ENCODE assay signal across 1 cellular context in the genomic region with DNA sequence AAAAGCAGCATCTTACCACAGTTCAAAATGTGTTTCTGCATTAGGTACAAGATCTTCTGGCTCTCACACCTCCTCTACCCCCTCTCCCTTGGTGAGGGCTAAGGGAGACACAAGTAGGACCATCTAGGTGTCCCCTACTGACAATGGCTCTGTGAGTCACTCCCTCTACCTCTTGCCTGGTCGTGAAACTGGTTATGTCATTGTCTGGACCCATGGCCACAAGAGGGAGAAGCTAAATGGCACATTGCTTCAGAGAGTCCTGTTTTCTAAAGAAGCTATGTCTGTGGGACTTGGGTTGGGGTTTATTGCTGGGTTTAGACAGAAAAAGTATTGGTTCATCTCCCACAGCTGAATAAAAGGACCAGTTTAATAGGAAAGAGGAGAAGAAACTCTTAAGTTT.
TF ChIP-seq lines count a peak whose summit lies in the region.

No MANE protein-coding gene starts in this region.

TF ChIP-seq in K562, 482 proteins besides CTCF, POLR2A, EP300 and RAD21:
- TF ChIP-seq, protein P1, sequence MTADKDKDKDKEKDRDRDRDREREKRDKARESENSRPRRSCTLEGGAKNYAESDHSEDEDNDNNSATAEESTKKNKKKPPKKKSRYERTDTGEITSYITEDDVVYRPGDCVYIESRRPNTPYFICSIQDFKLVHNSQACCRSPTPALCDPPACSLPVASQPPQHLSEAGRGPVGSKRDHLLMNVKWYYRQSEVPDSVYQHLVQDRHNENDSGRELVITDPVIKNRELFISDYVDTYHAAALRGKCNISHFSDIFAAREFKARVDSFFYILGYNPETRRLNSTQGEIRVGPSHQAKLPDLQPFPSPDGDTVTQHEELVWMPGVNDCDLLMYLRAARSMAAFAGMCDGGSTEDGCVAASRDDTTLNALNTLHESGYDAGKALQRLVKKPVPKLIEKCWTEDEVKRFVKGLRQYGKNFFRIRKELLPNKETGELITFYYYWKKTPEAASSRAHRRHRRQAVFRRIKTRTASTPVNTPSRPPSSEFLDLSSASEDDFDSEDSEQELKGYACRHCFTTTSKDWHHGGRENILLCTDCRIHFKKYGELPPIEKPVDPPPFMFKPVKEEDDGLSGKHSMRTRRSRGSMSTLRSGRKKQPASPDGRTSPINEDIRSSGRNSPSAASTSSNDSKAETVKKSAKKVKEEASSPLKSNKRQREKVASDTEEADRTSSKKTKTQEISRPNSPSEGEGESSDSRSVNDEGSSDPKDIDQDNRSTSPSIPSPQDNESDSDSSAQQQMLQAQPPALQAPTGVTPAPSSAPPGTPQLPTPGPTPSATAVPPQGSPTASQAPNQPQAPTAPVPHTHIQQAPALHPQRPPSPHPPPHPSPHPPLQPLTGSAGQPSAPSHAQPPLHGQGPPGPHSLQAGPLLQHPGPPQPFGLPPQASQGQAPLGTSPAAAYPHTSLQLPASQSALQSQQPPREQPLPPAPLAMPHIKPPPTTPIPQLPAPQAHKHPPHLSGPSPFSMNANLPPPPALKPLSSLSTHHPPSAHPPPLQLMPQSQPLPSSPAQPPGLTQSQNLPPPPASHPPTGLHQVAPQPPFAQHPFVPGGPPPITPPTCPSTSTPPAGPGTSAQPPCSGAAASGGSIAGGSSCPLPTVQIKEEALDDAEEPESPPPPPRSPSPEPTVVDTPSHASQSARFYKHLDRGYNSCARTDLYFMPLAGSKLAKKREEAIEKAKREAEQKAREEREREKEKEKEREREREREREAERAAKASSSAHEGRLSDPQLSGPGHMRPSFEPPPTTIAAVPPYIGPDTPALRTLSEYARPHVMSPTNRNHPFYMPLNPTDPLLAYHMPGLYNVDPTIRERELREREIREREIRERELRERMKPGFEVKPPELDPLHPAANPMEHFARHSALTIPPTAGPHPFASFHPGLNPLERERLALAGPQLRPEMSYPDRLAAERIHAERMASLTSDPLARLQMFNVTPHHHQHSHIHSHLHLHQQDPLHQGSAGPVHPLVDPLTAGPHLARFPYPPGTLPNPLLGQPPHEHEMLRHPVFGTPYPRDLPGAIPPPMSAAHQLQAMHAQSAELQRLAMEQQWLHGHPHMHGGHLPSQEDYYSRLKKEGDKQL (CRISPR knock-in tag; IDR thresholded peaks at IDR 0.05; ENCODE audit: borderline replicate concordance) = no peak
- TF ChIP-seq TCFL5 (CRISPR knock-in tag; conservative IDR thresholded peaks at IDR 0.05) = no peak
- no peak for TF ChIP-seq BACH1 (tag; IDR thresholded peaks at IDR 0.05)
- TF ChIP-seq NBN (IDR thresholded peaks at IDR 0.05; ENCODE audit: low read depth) = no peak
- TF ChIP-seq, protein P2, sequence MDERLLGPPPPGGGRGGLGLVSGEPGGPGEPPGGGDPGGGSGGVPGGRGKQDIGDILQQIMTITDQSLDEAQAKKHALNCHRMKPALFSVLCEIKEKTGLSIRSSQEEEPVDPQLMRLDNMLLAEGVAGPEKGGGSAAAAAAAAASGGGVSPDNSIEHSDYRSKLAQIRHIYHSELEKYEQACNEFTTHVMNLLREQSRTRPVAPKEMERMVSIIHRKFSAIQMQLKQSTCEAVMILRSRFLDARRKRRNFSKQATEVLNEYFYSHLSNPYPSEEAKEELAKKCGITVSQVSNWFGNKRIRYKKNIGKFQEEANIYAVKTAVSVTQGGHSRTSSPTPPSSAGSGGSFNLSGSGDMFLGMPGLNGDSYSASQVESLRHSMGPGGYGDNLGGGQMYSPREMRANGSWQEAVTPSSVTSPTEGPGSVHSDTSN (CRISPR knock-in tag; IDR thresholded peaks at IDR 0.05; ENCODE audit: low read depth) = no peak
- TF ChIP-seq, protein P2 (tag; conservative IDR thresholded peaks at IDR 0.05; ENCODE audit: low read depth) = no peak
- no peak for TF ChIP-seq RBM15 (IDR thresholded peaks at IDR 0.05; ENCODE audit: insufficient read depth, low read length)
- TF ChIP-seq TSC22D4 (tag; IDR thresholded peaks at IDR 0.05) = no peak
- TF ChIP-seq ASH1L (IDR thresholded peaks at IDR 0.05; ENCODE audit: borderline replicate concordance, low read depth, partially characterized antibody) = no peak
- TF ChIP-seq HEY1 (CRISPR knock-in tag; IDR thresholded peaks at IDR 0.05; ENCODE audit: borderline replicate concordance) = no peak
- TF ChIP-seq, protein P3, sequence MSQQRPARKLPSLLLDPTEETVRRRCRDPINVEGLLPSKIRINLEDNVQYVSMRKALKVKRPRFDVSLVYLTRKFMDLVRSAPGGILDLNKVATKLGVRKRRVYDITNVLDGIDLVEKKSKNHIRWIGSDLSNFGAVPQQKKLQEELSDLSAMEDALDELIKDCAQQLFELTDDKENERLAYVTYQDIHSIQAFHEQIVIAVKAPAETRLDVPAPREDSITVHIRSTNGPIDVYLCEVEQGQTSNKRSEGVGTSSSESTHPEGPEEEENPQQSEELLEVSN (IDR thresholded peaks at IDR 0.05; ENCODE audit: borderline replicate concordance in 1 of 2, extremely low read depth in 1 of 2, insufficient read depth in 1 of 2, insufficient read length in 1 of 2, low read depth in 1 of 2, low read length in 1 of 2, poor library complexity in 1 of 2, severe bottlenecking in 1 of 2) = no peak
- TF ChIP-seq, protein P4, sequence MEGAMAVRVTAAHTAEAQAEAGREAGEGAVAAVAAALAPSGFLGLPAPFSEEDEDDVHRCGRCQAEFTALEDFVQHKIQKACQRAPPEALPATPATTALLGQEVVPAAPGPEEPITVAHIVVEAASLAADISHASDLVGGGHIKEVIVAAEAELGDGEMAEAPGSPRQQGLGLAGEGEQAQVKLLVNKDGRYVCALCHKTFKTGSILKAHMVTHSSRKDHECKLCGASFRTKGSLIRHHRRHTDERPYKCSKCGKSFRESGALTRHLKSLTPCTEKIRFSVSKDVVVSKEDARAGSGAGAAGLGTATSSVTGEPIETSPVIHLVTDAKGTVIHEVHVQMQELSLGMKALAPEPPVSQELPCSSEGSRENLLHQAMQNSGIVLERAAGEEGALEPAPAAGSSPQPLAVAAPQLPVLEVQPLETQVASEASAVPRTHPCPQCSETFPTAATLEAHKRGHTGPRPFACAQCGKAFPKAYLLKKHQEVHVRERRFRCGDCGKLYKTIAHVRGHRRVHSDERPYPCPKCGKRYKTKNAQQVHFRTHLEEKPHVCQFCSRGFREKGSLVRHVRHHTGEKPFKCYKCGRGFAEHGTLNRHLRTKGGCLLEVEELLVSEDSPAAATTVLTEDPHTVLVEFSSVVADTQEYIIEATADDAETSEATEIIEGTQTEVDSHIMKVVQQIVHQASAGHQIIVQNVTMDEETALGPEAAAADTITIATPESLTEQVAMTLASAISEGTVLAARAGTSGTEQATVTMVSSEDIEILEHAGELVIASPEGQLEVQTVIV (CRISPR knock-in tag; IDR thresholded peaks at IDR 0.05; ENCODE audit: borderline replicate concordance) = no peak
- TF ChIP-seq, protein P5, sequence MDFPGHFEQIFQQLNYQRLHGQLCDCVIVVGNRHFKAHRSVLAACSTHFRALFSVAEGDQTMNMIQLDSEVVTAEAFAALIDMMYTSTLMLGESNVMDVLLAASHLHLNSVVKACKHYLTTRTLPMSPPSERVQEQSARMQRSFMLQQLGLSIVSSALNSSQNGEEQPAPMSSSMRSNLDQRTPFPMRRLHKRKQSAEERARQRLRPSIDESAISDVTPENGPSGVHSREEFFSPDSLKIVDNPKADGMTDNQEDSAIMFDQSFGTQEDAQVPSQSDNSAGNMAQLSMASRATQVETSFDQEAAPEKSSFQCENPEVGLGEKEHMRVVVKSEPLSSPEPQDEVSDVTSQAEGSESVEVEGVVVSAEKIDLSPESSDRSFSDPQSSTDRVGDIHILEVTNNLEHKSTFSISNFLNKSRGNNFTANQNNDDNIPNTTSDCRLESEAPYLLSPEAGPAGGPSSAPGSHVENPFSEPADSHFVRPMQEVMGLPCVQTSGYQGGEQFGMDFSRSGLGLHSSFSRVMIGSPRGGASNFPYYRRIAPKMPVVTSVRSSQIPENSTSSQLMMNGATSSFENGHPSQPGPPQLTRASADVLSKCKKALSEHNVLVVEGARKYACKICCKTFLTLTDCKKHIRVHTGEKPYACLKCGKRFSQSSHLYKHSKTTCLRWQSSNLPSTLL (IDR thresholded peaks at IDR 0.05) = no peak
- no peak for TF ChIP-seq BMI1 (IDR thresholded peaks at IDR 0.05; ENCODE audit: low read length)
- TF ChIP-seq ZNF589 (CRISPR knock-in tag; IDR thresholded peaks at IDR 0.05; ENCODE audit: low read depth) = no peak
- no peak for TF ChIP-seq ZNF561 (CRISPR knock-in tag; conservative IDR thresholded peaks at IDR 0.05)
